16 cellular contexts compared by ENCODE assay signal in the genomic region with DNA sequence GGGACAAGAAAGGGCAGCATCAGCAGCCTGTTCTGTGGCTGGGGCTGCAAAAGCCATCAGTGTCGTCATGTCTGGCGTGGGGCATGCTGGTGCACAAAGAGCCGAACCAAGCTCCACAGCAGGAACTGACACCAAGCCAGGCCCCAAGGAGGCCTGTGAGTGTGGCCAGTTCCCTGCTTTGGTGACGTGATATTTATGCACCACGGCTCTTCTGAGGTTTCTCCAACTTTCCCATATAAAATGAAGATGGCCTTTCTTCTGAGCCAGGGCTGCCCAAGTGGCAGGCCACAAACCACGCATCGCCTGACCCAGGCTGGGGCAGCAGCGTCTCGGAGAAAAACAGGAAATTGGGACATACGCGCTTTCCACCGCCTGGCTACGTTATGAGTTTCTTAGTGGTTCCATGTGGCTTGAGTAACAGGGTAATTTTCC.
A peak's percentile ranks its signal among the peaks of the same experiment; 100 is the strongest.
DNase-seq lines count a peak whose midpoint lies in the region; ATAC-seq and TF ChIP-seq lines count a peak whose summit lies in the region.
"Had no signal": no experiment of that assay in that cellular context is flagged by ENCODE, and none has a peak within 500 bp of the region (broad histone marks: within the 10 kb centered on the region; RNA-seq: fewer than 3 reads in every experiment).

No MANE protein-coding gene starts in this region.

- H3K4me3 ChIP-seq in BLaER1 treated with 17β-estradiol and CSF1 and Interleukin-3, amounts not matched to agents 10 nM and 100 nM = no peak overlapping the region
- no peak overlapping the region for H3K4me3 ChIP-seq in left ventricle myocardium inferior

- peak overlapping the region; percentile 32 to 79 (median 61); a peak in 19 of 22 replicates for H3K4me2 ChIP-seq in BLaER1 treated with 17β-estradiol and CSF1 and Interleukin-3, amounts not matched to agents 10 nM and 100 nM

- H4K20me1 ChIP-seq in BLaER1 treated with 17β-estradiol and CSF1 and Interleukin-3, amounts not matched to agents 10 nM and 100 nM = no peaks in the 10 kb centered on the region

- H3K36me3 ChIP-seq in BLaER1 treated with 17β-estradiol and CSF1 and Interleukin-3, amounts not matched to agents 10 nM and 100 nM = peaks cover 0 to 28% (median 13%) of the 10 kb centered on the region in 11 experiments; a peak in 14 of 22 replicates
- H3K36me3 ChIP-seq in left ventricle myocardium inferior = peaks cover 24% of the 10 kb centered on the region

- DNase-seq in NOMO-1 (lab: John Stamatoyannopoulos, UW; ENCODE audit: unreplicated experiment in 2 of 2) (peak; percentile 81), left ventricle myocardium inferior (peak; percentile 23), posterior vena cava (ENCODE audit: low spot score) (peak; percentile 83), H4 (ENCODE audit: low spot score) (no peak), G401 (ENCODE audit: low spot score) (no peak)
- DNase-seq: activated CD4-positive, alpha-beta T cell treated with anti-CD3 and anti-CD28 coated beads, Interleukin-2, amount 50 U/mL, for 48 hours; CD4-positive, alpha-beta T cell; KG1; kidney; NCI-H187 treated with DMSO at 0.1 percent for 48 hours; NCI-H524; stimulated activated CD4-positive, alpha-beta T cell treated with anti-CD3 and anti-CD28 coated beads, Interleukin-4, amount 100 ng/mL, for 1 hour; T-helper 9 cell had no signal

- H3K9ac ChIP-seq in BLaER1 treated with 17β-estradiol and CSF1 and Interleukin-3, amounts not matched to agents 10 nM and 100 nM = peak overlapping the region in 5 of 11 experiments; percentile 17 to 38 (median 23); a peak in 4 of 22 replicates

- intact Hi-C loops in left ventricle myocardium inferior (cut with micrococcal nuclease) = no loop called here
- intact Hi-C loops in posterior vena cava (cut with DNase I) = no loop called here

- H3K9me3 ChIP-seq in BLaER1 treated with 17β-estradiol and CSF1 and Interleukin-3, amounts not matched to agents 10 nM and 100 nM (replicated peaks in 1 of 11) = peaks cover 0 to 57% (median 24%) of the 10 kb centered on the region in 11 experiments; a peak in 17 of 22 replicates
- no peaks in the 10 kb centered on the region for H3K9me3 ChIP-seq in left ventricle myocardium inferior (replicated peaks)

- H3K27me3 ChIP-seq in BLaER1 treated with 17β-estradiol and CSF1 and Interleukin-3, amounts not matched to agents 10 nM and 100 nM = no peaks in the 10 kb centered on the region
- no peaks in the 10 kb centered on the region for H3K27me3 ChIP-seq in left ventricle myocardium inferior (ENCODE audit: low read depth)

- peak overlapping the region; percentile 16 to 73 (median 61); a peak in 19 of 22 replicates for H3K27ac ChIP-seq in BLaER1 treated with 17β-estradiol and CSF1 and Interleukin-3, amounts not matched to agents 10 nM and 100 nM
- H3K27ac ChIP-seq in left ventricle myocardium inferior (replicated peaks) = no peak overlapping the region

- no peak for ATAC-seq in HG02973 (IDR thresholded peaks at IDR 0.05; ENCODE audit: unreplicated experiment)
- ATAC-seq in HG02981 (IDR thresholded peaks at IDR 0.05; ENCODE audit: unreplicated experiment) = no peak

- TF ChIP-seq CTCF in left ventricle myocardium inferior (IDR thresholded peaks at IDR 0.05; ENCODE audit: borderline replicate concordance) = no peak

- peaks cover 16 to 31% (median 22%) of the 10 kb centered on the region in 10 experiments for H3K4me1 ChIP-seq in BLaER1 treated with 17β-estradiol and CSF1 and Interleukin-3, amounts not matched to agents 10 nM and 100 nM
- H3K4me1 ChIP-seq in left ventricle myocardium inferior = no peaks in the 10 kb centered on the region

- in situ Hi-C loops in G401 (cut with HindIII; ENCODE audit: low sequenced_read_pairs) = no loop called here

Comparison
In these comparisons a context has a peak if more than half of its experiments do, and no peak if none do; other contexts are left out.
1. DNase-seq: peak in NOMO-1 (2 of 2), left ventricle myocardium inferior (single experiment) and posterior vena cava (single experiment); none in H4 (single experiment) and G401 (single experiment).